Comparison of ENCODE assay signal across 19 cellular contexts in the genomic region with DNA sequence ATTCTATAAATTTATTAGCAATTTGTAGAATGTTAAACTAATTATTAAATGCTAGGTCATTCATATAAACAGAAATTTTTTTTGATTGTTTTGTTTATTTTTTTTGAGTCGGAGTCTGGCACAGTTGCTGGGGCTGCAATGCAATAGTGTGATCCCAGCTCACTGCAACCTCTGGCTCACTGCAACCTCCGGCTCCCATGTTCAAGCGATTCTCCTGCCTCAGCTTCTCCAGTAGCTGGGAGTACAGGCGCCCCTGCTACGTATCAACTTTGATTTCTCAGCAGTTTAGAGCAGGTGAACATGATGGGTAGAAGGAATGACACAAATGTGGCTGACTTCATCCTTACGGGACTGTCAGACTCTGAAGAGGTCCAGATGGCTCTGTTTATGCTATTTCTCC.
"Had no signal": no experiment of that assay in that cellular context is flagged by ENCODE, and none has a peak within 500 bp of the region (broad histone marks: within the 10 kb centered on the region; RNA-seq: fewer than 3 reads in every experiment).

OR8H3 (plus strand) TSS at position 301 of the 400 bp plus-strand sequence; CDS start at position 301, 0 bp downstream.

- DNase-seq: colonic mucosa; cortex of kidney; dermis blood vessel endothelial cell; dorsolateral prefrontal cortex; effector CD4-positive, alpha-beta T cell; effector CD8-positive, alpha-beta T cell; effector memory CD4-positive, alpha-beta T cell; effector memory CD8-positive, alpha-beta T cell; endodermal cell; erythroblast; esophagus squamous epithelium; foreskin fibroblast; foreskin keratinocyte; foreskin melanocyte; gastrocnemius medialis; glutamatergic neuron; head of caudate nucleus; heart left ventricle; heart right ventricle had no signal
